In the genomic region with DNA sequence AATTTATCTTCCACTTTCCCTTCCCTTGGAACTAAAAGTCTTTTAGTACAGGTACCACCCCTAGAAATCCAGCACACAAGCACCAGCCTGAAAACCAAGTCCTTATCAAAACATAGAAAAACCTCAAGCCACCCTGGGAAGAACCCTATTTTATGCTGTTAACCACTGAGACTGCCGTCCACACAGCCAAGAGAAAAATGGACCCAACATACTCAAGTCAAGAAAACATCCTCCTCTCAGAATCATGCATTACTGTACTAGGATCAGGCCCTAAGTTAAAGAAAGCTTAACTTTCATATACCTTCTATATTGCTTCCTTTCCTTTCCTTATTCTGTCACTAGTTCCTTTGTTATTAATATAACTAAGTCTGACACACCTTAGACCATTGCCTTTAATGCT, we compare ENCODE assay signal across 28 cellular contexts. TPM values are rescaled to one million over a fixed set of nuclear protein-coding genes. Genes with fewer than 3 reads are reported as not detected.
DNase-seq lines count a peak whose midpoint lies in the region; ATAC-seq, FAIRE-seq and TF ChIP-seq lines count a peak whose summit lies in the region.
"Had no signal": no experiment of that assay in that cellular context is flagged by ENCODE, and none has a peak within 500 bp of the region (broad histone marks: within the 10 kb centered on the region; RNA-seq: fewer than 3 reads in every experiment).

No MANE protein-coding gene starts in this region.

- H3K9me3 ChIP-seq in OCI-LY3 (ENCODE audit: insufficient read depth, low read length) (no peaks in the 10 kb centered on the region; the same call in none of the 2 replicates), pancreas (no peaks in the 10 kb centered on the region)
- H3K9me3 ChIP-seq: HAP-1, MG63 had no signal

- H3K9me3 Mint-ChIP-seq in activated T-cell treated with anti-CD3 and anti-CD28 coated beads, Interleukin-2, amount 50 U/mL, for 24 hours: peaks cover 10% of the 10 kb centered on the region
- peaks cover 2 to 7% of the 10 kb centered on the region in 2 donors for H3K9me3 Mint-ChIP-seq in natural killer cell

- peak overlapping the region; percentile 9 for H3K27ac Mint-ChIP-seq in activated T-cell treated with anti-CD3 and anti-CD28 coated beads, Interleukin-2, amount 50 U/mL, for 24 hours
- peak overlapping the region; percentile 34 to 53 for H3K27ac Mint-ChIP-seq in natural killer cell
- H3K27ac Mint-ChIP-seq: CD14-positive monocyte, GM23338, HFFc6 had no signal

- ATAC-seq in HG02642 (IDR thresholded peaks at IDR 0.05; ENCODE audit: poor library complexity, unreplicated experiment): peak; percentile 53
- peak in 1 of 3 donors; percentile 14 for ATAC-seq in natural killer cell
- ATAC-seq in pancreas: no peak
- ATAC-seq: GM23338 had no signal

- H3K4me1 ChIP-seq in OCI-LY3 (ENCODE audit: low read length) (peaks cover 37% of the 10 kb centered on the region), pancreas (no peaks in the 10 kb centered on the region)
- H3K4me1 ChIP-seq: BE2C had no signal

- no peaks in the 10 kb centered on the region for H3K36me3 Mint-ChIP-seq in activated T-cell treated with anti-CD3 and anti-CD28 coated beads, Interleukin-2, amount 50 U/mL, for 24 hours (ENCODE audit: low read depth)
- peaks cover 7% of the 10 kb centered on the region for H3K36me3 Mint-ChIP-seq in natural killer cell
- H3K36me3 Mint-ChIP-seq: CD14-positive monocyte had no signal

- H3K27ac ChIP-seq in OCI-LY3 (ENCODE audit: low read length) (peak overlapping the region; percentile 23; the same call in 1 of the 2 replicates), pancreas (no peak overlapping the region)
- H3K27ac ChIP-seq: RWPE1 had no signal

- FAIRE-seq in RCC 7860 (lab: Jason Lieb, UNC) (no peak), pancreas (lab: Jason Lieb, UNC) (no peak)

- peaks cover 23% of the 10 kb centered on the region for H3K4me1 Mint-ChIP-seq in activated T-cell treated with anti-CD3 and anti-CD28 coated beads, Interleukin-2, amount 50 U/mL, for 24 hours (ENCODE audit: low read depth)
- H3K4me1 Mint-ChIP-seq in natural killer cell: peaks cover 41 to 46% of the 10 kb centered on the region in 2 donors
- H3K4me1 Mint-ChIP-seq: CD14-positive monocyte had no signal

- no peak overlapping the region for H3K9ac ChIP-seq in OCI-LY3 (ENCODE audit: low read length)

- peaks cover 3% of the 10 kb centered on the region for H3K36me3 ChIP-seq in OCI-LY3 (replicated peaks; ENCODE audit: low read depth, low read length)
- no peaks in the 10 kb centered on the region for H3K36me3 ChIP-seq in pancreas
- H3K36me3 ChIP-seq: BE2C, HAP-1, MG63 had no signal

- no peaks in the 10 kb centered on the region for H3K27me3 Mint-ChIP-seq in activated T-cell treated with anti-CD3 and anti-CD28 coated beads, Interleukin-2, amount 50 U/mL, for 24 hours
- no peaks in the 10 kb centered on the region for H3K27me3 Mint-ChIP-seq in natural killer cell (ENCODE audit: low read depth in 2 of 2)

- H2AFZ ChIP-seq in OCI-LY3 (ENCODE audit: low read depth, low read length): no peak overlapping the region
- H2AFZ ChIP-seq: GM23338 had no signal

- H3K4me3 Mint-ChIP-seq in activated T-cell treated with anti-CD3 and anti-CD28 coated beads, Interleukin-2, amount 50 U/mL, for 24 hours: no peak overlapping the region
- H3K4me3 Mint-ChIP-seq in natural killer cell: no peak overlapping the region
- H3K4me3 Mint-ChIP-seq: CD14-positive monocyte; CD8-positive, alpha-beta memory T cell; GM23338; HFFc6 had no signal

- 85 to 90% methylated on average over 1 of the region's 1 CpG for WGBS in pancreas, 2 donors

- intact Hi-C loops in natural killer cell (cut with micrococcal nuclease) (loop anchor here (10.0 kb wide), 2 partner anchors 1196 to 1696 kb away; no protein-coding TSS in a partner anchor), pancreas (cut with DNase I) (no loop called here)

- TF ChIP-seq CTCF in OCI-LY3 (IDR thresholded peaks at IDR 0.05; ENCODE audit: low read depth, low read length) (no peak), natural killer cell (IDR thresholded peaks at IDR 0.05) (no peak), pancreas (IDR thresholded peaks at IDR 0.05) (no peak)

- no peak overlapping the region for H3K4me3 ChIP-seq in OCI-LY3 (ENCODE audit: low read length)
- no peak overlapping the region for H3K4me3 ChIP-seq in pancreas
- H3K4me3 ChIP-seq: GM23338, HAP-1, MG63 had no signal

- DNase-seq in activated T-cell treated with anti-CD3 and anti-CD28 coated beads, Interleukin-2, amount 50 U/mL, for 24 hours: no peak
- DNase-seq in activated T-cell treated with anti-CD3 and anti-CD28 coated beads, Interleukin-2, amount 50 U/mL, for 48 hours: no peak
- no peak for DNase-seq in natural killer cell
- no peak for DNase-seq in effector CD8-positive, alpha-beta T cell (lab: John Stamatoyannopoulos, UW)
- no peak for DNase-seq in RCC 7860 (ENCODE audit: low spot score)
- DNase-seq in pancreas: no peak
- DNase-seq: 8988T; ACHN; BE2C; CD8-positive, alpha-beta memory T cell; DMS 273 treated with DMSO at 0.1 percent for 48 hours; DMS79; EL; GDM1; HFFc6; IMR-90; KG1; MG63; NCI-H1105 treated with DMSO at 0.1 percent for 48 hours; NCI-H2029; NCI-H526 treated with DMSO at 0.1 percent for 48 hours; SHP77 had no signal

- no peaks in the 10 kb centered on the region for H3K79me2 ChIP-seq in OCI-LY3 (ENCODE audit: low read length)

- H3K4me2 ChIP-seq in OCI-LY3 (ENCODE audit: low read length): no peak overlapping the region
- H3K4me2 ChIP-seq: GM23338 had no signal

- no peaks in the 10 kb centered on the region for H4K20me1 ChIP-seq in OCI-LY3 (ENCODE audit: insufficient read depth, low read length)

- H3K27me3 ChIP-seq in OCI-LY3 (ENCODE audit: low read depth, low read length) (no peaks in the 10 kb centered on the region), pancreas (no peaks in the 10 kb centered on the region)
- H3K27me3 ChIP-seq: BE2C, MG63 had no signal

RNA-seq across cellular contexts. Expression of a gene that starts 16.9 kb away (rescaled TPM):
- 10 to 100 TPM; 17.5 to 27.7 (median 20.4) TPM for total RNA-seq in natural killer cell
- 10 to 100 TPM in 1 of 6 donors, 1 to 10 TPM in 5; 5.1 to 13.9 (median 7.2) TPM for total RNA-seq in pancreas
- 10 to 100 TPM in 1 of 2 donors, 1 to 10 TPM in 1; 9.7 to 13.6 TPM for polyA plus RNA-seq in pancreas

RNA-seq across cellular contexts. Expression of a gene that starts 56.1 kb away (rescaled TPM):
- 10 to 100 TPM; 16.9 to 25.9 (median 23.4) TPM for total RNA-seq in natural killer cell
- total RNA-seq in pancreas: 10 to 100 TPM; 10.3 to 22.2 (median 18.2) TPM
- polyA plus RNA-seq in pancreas: 10 to 100 TPM in 1 of 2 donors, 1 to 10 TPM in 1; 9.3 to 13.1 TPM
